Comparison of ENCODE assay signal across 22 cellular contexts in the genomic region with DNA sequence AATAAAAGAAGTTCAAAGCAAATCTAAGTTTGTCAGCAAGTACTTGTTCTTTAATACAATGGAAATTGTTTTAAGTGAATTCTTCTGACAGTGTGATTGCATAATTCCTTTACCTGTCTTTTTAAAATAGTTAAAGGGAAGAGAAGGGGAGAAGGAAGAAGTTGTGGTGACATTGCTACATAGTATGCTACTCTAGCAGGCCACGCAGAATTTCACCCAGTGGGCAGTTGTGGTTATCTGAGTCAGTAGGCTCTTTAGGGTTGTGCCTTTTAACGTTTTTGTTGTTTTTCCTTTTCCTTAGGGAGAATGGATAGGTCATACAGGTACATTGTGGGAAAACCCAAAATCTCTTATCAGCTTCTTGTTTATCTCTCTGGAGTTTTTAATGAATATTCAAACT.
"Had no signal": no experiment of that assay in that cellular context is flagged by ENCODE, and none has a peak within 500 bp of the region (broad histone marks: within the 10 kb centered on the region; RNA-seq: fewer than 3 reads in every experiment).

No MANE protein-coding gene starts in this region.

- H3K27me3 ChIP-seq: body of pancreas, cardiac muscle cell, heart left ventricle, tibial nerve had no signal

- ATAC-seq: activated CD8-positive, alpha-beta memory T cell treated with anti-CD3 and anti-CD28 coated beads, Interleukin-2, amount 10 ng/mL, durations not matched to agents 7 days and 5 days; activated CD8-positive, alpha-beta T cell treated with anti-CD3 and anti-CD28 coated beads for 36 hours; body of pancreas; heart left ventricle; left cardiac atrium; naive thymus-derived CD4-positive, alpha-beta T cell; sciatic nerve; stimulated activated effector memory CD8-positive, alpha-beta T cell treated with anti-CD3 and anti-CD28 coated beads, Interleukin-12 subunit alpha, Interleukin-12 subunit beta, amount 100 ng/mL, for 72 hours; stimulated activated naive CD8-positive, alpha-beta T cell treated with anti-CD3 and anti-CD28 coated beads, Interleukin-15, amount 100 ng/mL, for 72 hours had no signal

- H3K9me3 ChIP-seq: body of pancreas, heart left ventricle, tibial nerve had no signal

- H3K27ac ChIP-seq: body of pancreas, cardiac muscle cell, heart left ventricle, tibial nerve, WERI-Rb-1 had no signal

- DNase-seq: activated CD4-positive, alpha-beta T cell treated with anti-CD3 and anti-CD28 coated beads, Interleukin-2, amount 10 ng/mL, durations not matched to agents 7 days and 5 days; activated CD4-positive, CD25-positive, alpha-beta regulatory T cell treated with anti-CD3 and anti-CD28 coated beads, Interleukin-2, amount 50 U/mL, for 72 hours; activated CD8-positive, alpha-beta memory T cell treated with anti-CD3 and anti-CD28 coated beads, Interleukin-2, amount 10 ng/mL, durations not matched to agents 7 days and 5 days; activated CD8-positive, alpha-beta T cell treated with anti-CD3 and anti-CD28 coated beads for 36 hours; activated effector memory CD4-positive, alpha-beta T cell treated with anti-CD3 and anti-CD28 coated beads, Interleukin-2, amount 50 U/mL, for 16 hours; activated naive CD4-positive, alpha-beta T cell treated with anti-CD3 and anti-CD28 coated beads, Interleukin-2, amount 10 ng/mL, durations not matched to agents 7 days and 5 days; activated T-cell treated with anti-CD3 and anti-CD28 coated beads for 4 hours; body of pancreas; cortex of kidney; endodermal cell; heart left ventricle; islet precursor cell; left cardiac atrium; naive thymus-derived CD4-positive, alpha-beta T cell; small intestine; stimulated activated CD4-positive, alpha-beta T cell treated with anti-CD3 and anti-CD28 coated beads, Interleukin-2, amount 100 ng/mL, for 24 hours; stimulated activated naive CD8-positive, alpha-beta T cell treated with anti-CD3 and anti-CD28 coated beads, Interleukin-15, amount 100 ng/mL, for 72 hours; WERI-Rb-1 had no signal

- H3K36me3 ChIP-seq: tibial nerve had no signal

- H3K4me3 ChIP-seq: body of pancreas, cardiac muscle cell, heart left ventricle, tibial nerve had no signal

- H3K4me1 ChIP-seq: body of pancreas, heart left ventricle, tibial nerve had no signal
